In genomic region chr15:57367556-57367955, GRCh38 we compare ENCODE assay signal across 19 cellular contexts. TPM values are rescaled to one million over a fixed set of nuclear protein-coding genes. Genes with fewer than 3 reads are reported as not detected.
"Had no signal": no experiment of that assay in that cellular context is flagged by ENCODE, and none has a peak within 500 bp of the region (broad histone marks: within the 10 kb centered on the region; RNA-seq: fewer than 3 reads in every experiment).

No MANE protein-coding gene starts in this region.

- H3K27me3 ChIP-seq: heart left ventricle, right atrium auricular region, tibial nerve, upper lobe of right lung, vagina had no signal

- H3K9me3 ChIP-seq: heart left ventricle, mucosa of descending colon, right atrium auricular region, tibial nerve, upper lobe of right lung, vagina had no signal

- H3K27ac Mint-ChIP-seq: endodermal cell, natural killer cell had no signal

- ATAC-seq: heart left ventricle; left lobe of liver; mucosa of descending colon; natural killer cell; stimulated activated naive CD8-positive, alpha-beta T cell treated with anti-CD3 and anti-CD28 coated beads, Interleukin-15, Interleukin-2, amounts not matched to agents 100 U/mL and 50 U/mL, for 24 hours; upper lobe of right lung had no signal

- H3K36me3 ChIP-seq: heart left ventricle, right atrium auricular region, tibial nerve, upper lobe of right lung, vagina had no signal

- H3K4me3 Mint-ChIP-seq: endodermal cell, natural killer cell, neural crest cell had no signal

- H3K27ac ChIP-seq: coronary artery, heart left ventricle, right atrium auricular region, tibial nerve, upper lobe of right lung, vagina had no signal

- H3K9me3 Mint-ChIP-seq: endodermal cell, natural killer cell, neural crest cell had no signal

- H3K4me1 ChIP-seq: right atrium auricular region, upper lobe of right lung, vagina had no signal

- H3K4me1 Mint-ChIP-seq: natural killer cell had no signal

- H3K36me3 Mint-ChIP-seq: natural killer cell had no signal

- H3K4me3 ChIP-seq: coronary artery, heart left ventricle, mucosa of descending colon, right atrium auricular region, smooth muscle cell, tibial nerve, upper lobe of right lung, vagina had no signal

- DNase-seq: effector CD4-positive, alpha-beta T cell; endodermal cell; foreskin melanocyte; heart left ventricle; hypothalamus; kidney glomerular epithelial cell; mammary epithelial cell; mucosa of descending colon; natural killer cell; stimulated activated CD4-positive, alpha-beta T cell treated with anti-CD3 and anti-CD28 coated beads, Interleukin-2, amount 100 ng/mL, for 48 hours; stimulated activated naive CD8-positive, alpha-beta T cell treated with anti-CD3 and anti-CD28 coated beads, Interleukin-15, Interleukin-2, amounts not matched to agents 100 U/mL and 50 U/mL, for 24 hours; upper lobe of right lung had no signal

RNA-seq across cellular contexts. Expression of gene CGNL1, which starts 8.7 kb away (rescaled TPM):
- total RNA-seq: natural killer cell had no signal
